ENCODE assay signal across 1 cellular context in the genomic region with DNA sequence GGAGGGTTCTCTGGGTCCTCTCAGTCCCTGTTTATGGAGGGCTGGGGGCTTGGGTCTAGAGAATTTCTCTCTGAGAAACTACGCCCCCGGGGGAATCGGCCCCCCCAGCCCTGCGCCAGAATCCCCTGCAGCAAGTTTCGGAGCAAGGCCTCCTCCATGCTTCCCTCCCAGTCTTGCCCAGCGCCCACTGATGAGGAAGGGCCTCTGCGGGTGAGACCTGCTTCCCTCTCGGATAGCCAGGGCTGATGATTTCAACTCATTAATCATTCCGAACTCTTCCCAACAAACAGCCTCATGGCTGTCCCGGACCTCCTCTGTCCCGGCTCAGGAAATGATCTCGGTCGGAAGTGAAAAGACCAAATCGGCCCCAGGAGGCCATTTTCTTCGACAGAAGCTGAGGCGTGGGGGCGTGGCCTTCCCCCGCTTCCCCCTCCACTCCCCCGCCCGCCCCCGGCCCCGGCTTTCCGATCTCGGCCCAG.
TF ChIP-seq lines count a peak whose summit lies in the region.

No MANE protein-coding gene starts in this region.

TF ChIP-seq in K562, 482 proteins besides CTCF, POLR2A, EP300 and RAD21 (continued from another document):
- TF ChIP-seq, protein P1, sequence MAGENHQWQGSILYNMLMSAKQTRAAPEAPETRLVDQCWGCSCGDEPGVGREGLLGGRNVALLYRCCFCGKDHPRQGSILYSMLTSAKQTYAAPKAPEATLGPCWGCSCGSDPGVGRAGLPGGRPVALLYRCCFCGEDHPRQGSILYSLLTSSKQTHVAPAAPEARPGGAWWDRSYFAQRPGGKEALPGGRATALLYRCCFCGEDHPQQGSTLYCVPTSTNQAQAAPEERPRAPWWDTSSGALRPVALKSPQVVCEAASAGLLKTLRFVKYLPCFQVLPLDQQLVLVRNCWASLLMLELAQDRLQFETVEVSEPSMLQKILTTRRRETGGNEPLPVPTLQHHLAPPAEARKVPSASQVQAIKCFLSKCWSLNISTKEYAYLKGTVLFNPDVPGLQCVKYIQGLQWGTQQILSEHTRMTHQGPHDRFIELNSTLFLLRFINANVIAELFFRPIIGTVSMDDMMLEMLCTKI (IDR thresholded peaks at IDR 0.05; ENCODE audit: partially characterized antibody), result no peak
- TF ChIP-seq HDAC8 (tag; IDR thresholded peaks at IDR 0.05) (peak; percentile 89), YY1 (IDR thresholded peaks at IDR 0.05; ENCODE audit: borderline replicate concordance in 1 of 3, control insufficient read depth in 1 of 3, extremely low read depth in 1 of 3, insufficient read depth in 3 of 3, insufficient read length in 1 of 3, insufficient replicate concordance in 2 of 3, low read depth in 1 of 3, low read length in 2 of 3) (peak; percentile 48 to 91 (median 85)), GABPA (tag; conservative IDR thresholded peaks at IDR 0.05; ENCODE audit: low read depth) (peak; percentile 67), ZNF695 (CRISPR knock-in tag; IDR thresholded peaks at IDR 0.05) (peak; percentile 53; the same call in 1 of the 2 replicates), TCF7 (IDR thresholded peaks at IDR 0.05; ENCODE audit: borderline replicate concordance) (no peak), SIN3A (IDR thresholded peaks at IDR 0.05; ENCODE audit: borderline replicate concordance in 2 of 2, control insufficient read depth in 1 of 2, low read depth in 2 of 2, low read length in 2 of 2) (0 out of 4 replicates have a peak, but pooled peaks of 1 of the 2 experiments have one; percentile 38), SETDB1 (IDR thresholded peaks at IDR 0.05; ENCODE audit: low read length) (no peak), TBL1XR1 (IDR thresholded peaks at IDR 0.05; ENCODE audit: low read length in 2 of 2) (peak in 1 of 2 experiments; percentile 12; a peak in 2 of 4 replicates), ELF1 (tag; IDR thresholded peaks at IDR 0.05) (peak; percentile 41; the same call in 1 of the 2 replicates)
